In the genomic region with DNA sequence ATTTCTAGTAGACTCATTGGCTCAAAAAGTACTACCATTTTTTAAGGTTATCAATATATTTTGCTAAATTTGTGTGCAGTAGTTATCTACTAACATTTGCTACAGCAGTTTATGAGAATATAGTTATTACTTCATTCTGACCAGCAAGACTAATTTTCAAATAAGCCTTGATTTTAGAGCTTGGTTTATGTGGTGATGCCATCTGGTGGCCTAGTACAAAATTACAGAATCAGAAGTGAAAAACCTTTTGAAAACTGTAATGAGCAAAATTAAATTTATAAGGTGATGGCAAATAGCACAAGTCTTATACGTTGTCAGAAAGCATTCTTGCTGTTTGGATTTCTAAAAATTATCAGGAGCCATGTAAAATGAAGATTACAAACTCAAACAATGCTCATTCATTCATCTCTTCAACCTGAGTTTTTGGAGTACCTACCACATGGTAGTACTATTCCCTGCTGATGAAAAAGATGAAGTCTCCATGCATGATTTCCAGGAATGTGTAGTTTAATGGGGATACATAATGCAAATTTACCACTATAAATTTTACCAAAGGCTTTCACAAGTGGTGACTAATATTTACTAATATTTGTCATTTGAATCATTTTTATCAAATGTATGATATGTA, we compare ENCODE assay signal across 2 cellular contexts.
TF ChIP-seq lines count a peak whose summit lies in the region.

No MANE protein-coding gene starts in this region.

TF ChIP-seq in GM12878, 131 proteins besides CTCF, POLR2A, EP300 and RAD21:
- TF ChIP-seq RUNX3 (IDR thresholded peaks at IDR 0.05; ENCODE audit: low read length) (peak; percentile 23; the same call in 1 of the 2 replicates), MEF2A (IDR thresholded peaks at IDR 0.05; ENCODE audit: insufficient read depth, low read depth, low read length) (0 out of 2 replicates have a peak, but pooled peaks have one; percentile 51), MTA3 (IDR thresholded peaks at IDR 0.05; ENCODE audit: borderline replicate concordance, low read length) (no peak), SPI1 (IDR thresholded peaks at IDR 0.05; ENCODE audit: borderline replicate concordance, insufficient read depth, low read depth, low read length) (no peak), NRF1 (conservative IDR thresholded peaks at IDR 0.05; ENCODE audit: low read depth, low read length) (no peak), NFIC (IDR thresholded peaks at IDR 0.05; ENCODE audit: low read depth, low read length) (0 out of 2 replicates have a peak, but pooled peaks have one; percentile 40), SMC3 (IDR thresholded peaks at IDR 0.05; ENCODE audit: borderline replicate concordance, low read length) (peak; percentile 97)

TF ChIP-seq in HepG2, 621 proteins besides CTCF, POLR2A, EP300 and RAD21:
- TF ChIP-seq SMC3 (IDR thresholded peaks at IDR 0.05; ENCODE audit: low read length), result peak; percentile 81
- TF ChIP-seq, protein P1, sequence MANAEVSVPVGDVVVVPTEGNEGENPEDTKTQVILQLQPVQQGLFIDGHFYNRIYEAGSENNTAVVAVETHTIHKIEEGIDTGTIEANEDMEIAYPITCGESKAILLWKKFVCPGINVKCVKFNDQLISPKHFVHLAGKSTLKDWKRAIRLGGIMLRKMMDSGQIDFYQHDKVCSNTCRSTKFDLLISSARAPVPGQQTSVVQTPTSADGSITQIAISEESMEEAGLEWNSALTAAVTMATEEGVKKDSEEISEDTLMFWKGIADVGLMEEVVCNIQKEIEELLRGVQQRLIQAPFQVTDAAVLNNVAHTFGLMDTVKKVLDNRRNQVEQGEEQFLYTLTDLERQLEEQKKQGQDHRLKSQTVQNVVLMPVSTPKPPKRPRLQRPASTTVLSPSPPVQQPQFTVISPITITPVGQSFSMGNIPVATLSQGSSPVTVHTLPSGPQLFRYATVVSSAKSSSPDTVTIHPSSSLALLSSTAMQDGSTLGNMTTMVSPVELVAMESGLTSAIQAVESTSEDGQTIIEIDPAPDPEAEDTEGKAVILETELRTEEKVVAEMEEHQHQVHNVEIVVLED (CRISPR knock-in tag; IDR thresholded peaks at IDR 0.05; ENCODE audit: borderline replicate concordance), result no peak
- no peak for TF ChIP-seq JUN (CRISPR knock-in tag; IDR thresholded peaks at IDR 0.05)
- TF ChIP-seq, protein P2, sequence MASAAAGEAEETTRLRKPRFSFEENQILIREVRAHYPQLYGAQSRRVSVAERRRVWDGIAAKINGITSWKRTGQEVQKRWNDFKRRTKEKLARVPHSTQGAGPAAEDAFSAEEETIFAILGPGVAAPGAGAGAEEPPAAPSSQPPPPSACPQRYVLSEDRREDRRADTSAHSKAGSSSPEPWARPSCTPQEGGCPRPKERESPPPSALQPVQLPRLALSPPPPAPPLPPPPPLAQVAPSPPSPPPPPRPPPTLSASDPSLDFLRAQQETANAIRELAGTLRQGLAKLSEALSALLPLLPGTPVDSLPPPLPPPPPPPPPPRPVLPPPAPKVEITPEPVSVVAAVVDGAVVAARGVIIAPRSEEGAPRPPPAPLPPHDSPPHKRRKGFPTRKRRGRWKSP (CRISPR knock-in tag; IDR thresholded peaks at IDR 0.05), result no peak
- TF ChIP-seq STAG1 (CRISPR knock-in tag; IDR thresholded peaks at IDR 0.05), result peak; percentile 78
- no peak for TF ChIP-seq TCF12 (IDR thresholded peaks at IDR 0.05)
- TF ChIP-seq TCF12 (CRISPR knock-in tag; IDR thresholded peaks at IDR 0.05), result no peak
- no peak for TF ChIP-seq GTF2F1 (IDR thresholded peaks at IDR 0.05; ENCODE audit: low read length)
- TF ChIP-seq SMAD1 (CRISPR knock-in tag; IDR thresholded peaks at IDR 0.05; ENCODE audit: borderline replicate concordance, low read depth), result no peak
- no peak for TF ChIP-seq PHF8 (CRISPR knock-in tag; IDR thresholded peaks at IDR 0.05)
- TF ChIP-seq, protein P3, sequence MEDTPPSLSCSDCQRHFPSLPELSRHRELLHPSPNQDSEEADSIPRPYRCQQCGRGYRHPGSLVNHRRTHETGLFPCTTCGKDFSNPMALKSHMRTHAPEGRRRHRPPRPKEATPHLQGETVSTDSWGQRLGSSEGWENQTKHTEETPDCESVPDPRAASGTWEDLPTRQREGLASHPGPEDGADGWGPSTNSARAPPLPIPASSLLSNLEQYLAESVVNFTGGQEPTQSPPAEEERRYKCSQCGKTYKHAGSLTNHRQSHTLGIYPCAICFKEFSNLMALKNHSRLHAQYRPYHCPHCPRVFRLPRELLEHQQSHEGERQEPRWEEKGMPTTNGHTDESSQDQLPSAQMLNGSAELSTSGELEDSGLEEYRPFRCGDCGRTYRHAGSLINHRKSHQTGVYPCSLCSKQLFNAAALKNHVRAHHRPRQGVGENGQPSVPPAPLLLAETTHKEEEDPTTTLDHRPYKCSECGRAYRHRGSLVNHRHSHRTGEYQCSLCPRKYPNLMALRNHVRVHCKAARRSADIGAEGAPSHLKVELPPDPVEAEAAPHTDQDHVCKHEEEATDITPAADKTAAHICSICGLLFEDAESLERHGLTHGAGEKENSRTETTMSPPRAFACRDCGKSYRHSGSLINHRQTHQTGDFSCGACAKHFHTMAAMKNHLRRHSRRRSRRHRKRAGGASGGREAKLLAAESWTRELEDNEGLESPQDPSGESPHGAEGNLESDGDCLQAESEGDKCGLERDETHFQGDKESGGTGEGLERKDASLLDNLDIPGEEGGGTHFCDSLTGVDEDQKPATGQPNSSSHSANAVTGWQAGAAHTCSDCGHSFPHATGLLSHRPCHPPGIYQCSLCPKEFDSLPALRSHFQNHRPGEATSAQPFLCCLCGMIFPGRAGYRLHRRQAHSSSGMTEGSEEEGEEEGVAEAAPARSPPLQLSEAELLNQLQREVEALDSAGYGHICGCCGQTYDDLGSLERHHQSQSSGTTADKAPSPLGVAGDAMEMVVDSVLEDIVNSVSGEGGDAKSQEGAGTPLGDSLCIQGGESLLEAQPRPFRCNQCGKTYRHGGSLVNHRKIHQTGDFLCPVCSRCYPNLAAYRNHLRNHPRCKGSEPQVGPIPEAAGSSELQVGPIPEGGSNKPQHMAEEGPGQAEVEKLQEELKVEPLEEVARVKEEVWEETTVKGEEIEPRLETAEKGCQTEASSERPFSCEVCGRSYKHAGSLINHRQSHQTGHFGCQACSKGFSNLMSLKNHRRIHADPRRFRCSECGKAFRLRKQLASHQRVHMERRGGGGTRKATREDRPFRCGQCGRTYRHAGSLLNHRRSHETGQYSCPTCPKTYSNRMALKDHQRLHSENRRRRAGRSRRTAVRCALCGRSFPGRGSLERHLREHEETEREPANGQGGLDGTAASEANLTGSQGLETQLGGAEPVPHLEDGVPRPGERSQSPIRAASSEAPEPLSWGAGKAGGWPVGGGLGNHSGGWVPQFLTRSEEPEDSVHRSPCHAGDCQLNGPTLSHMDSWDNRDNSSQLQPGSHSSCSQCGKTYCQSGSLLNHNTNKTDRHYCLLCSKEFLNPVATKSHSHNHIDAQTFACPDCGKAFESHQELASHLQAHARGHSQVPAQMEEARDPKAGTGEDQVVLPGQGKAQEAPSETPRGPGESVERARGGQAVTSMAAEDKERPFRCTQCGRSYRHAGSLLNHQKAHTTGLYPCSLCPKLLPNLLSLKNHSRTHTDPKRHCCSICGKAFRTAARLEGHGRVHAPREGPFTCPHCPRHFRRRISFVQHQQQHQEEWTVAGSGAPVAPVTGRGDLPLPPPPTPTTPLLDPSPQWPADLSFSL (CRISPR knock-in tag; IDR thresholded peaks at IDR 0.05), result no peak
- no peak for TF ChIP-seq PHF21A (CRISPR knock-in tag; IDR thresholded peaks at IDR 0.05)
- no peak for TF ChIP-seq HDAC1 (CRISPR knock-in tag; IDR thresholded peaks at IDR 0.05)
- TF ChIP-seq ZNF33B (CRISPR knock-in tag; IDR thresholded peaks at IDR 0.05), result no peak
- no peak for TF ChIP-seq PHF5A (CRISPR knock-in tag; IDR thresholded peaks at IDR 0.05; ENCODE audit: low read depth, unreplicated experiment)
- TF ChIP-seq ZFP62 (CRISPR knock-in tag; IDR thresholded peaks at IDR 0.05), result no peak
